Comparison of ENCODE assay signal across 8 cellular contexts in the genomic region with DNA sequence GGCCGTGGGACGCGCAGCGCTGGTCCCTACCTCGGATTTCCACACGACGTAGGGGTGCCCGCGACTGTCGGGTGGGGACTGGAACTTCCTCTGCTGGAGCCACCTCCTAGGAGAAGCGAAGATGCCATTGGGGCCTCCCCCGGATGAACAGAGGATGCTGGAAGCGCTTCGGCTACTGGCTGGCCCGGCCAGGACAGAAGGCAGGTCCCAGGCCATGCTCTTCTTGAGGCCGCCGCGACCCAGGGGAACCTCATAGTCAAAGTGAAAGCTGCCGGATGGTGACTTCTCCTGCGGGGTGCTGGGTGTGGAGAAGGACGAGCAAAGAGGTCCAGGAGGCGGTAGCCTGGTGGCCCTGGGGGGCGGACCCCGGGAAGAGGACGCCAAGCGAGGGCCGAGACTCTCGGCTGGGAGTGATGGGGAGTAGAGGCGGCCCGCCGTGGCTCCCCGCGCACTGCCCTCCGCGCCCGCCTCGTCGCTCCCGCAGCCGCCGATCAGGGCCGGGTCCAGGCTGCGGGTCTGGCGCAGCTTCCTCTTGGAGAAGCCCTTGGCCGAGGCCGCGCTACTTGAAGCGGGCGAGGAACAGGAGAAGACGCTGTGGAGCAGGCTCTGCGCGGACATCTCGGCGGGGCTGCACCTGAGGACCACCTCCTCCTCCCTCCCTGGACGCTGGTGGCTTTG. TPM values are rescaled to one million over a fixed set of nuclear protein-coding genes. Genes with fewer than 3 reads are reported as not detected.
DNase-seq lines count a peak whose midpoint lies in the region; ATAC-seq and TF ChIP-seq lines count a peak whose summit lies in the region.
"Had no signal": no experiment of that assay in that cellular context is flagged by ENCODE, and none has a peak within 500 bp of the region (broad histone marks: within the 10 kb centered on the region; RNA-seq: fewer than 3 reads in every experiment).

No MANE protein-coding gene starts in this region.

- TF ChIP-seq POLR2A in breast epithelium (IDR thresholded peaks at IDR 0.05) (no peak), suprapubic skin (IDR thresholded peaks at IDR 0.05) (no peak)

- peaks cover 10% of the 10 kb centered on the region for H3K4me1 ChIP-seq in HAP-1
- H3K4me1 ChIP-seq in breast epithelium: no peaks in the 10 kb centered on the region
- H3K4me1 ChIP-seq in suprapubic skin: peaks cover 10% of the 10 kb centered on the region

- TF ChIP-seq EP300 in suprapubic skin (IDR thresholded peaks at IDR 0.05): no peak

- no peaks in the 10 kb centered on the region for H3K9me3 ChIP-seq in HAP-1
- H3K9me3 ChIP-seq in breast epithelium: no peaks in the 10 kb centered on the region
- no peaks in the 10 kb centered on the region for H3K9me3 ChIP-seq in suprapubic skin

- WGBS in suprapubic skin: 48% methylated on average over 13 of the region's 55 CpGs

- in situ Hi-C loops in HAP-1 (cut with MboI; ENCODE audit: low sequenced_read_pairs): no loop called here

- no peak for ATAC-seq in HG03097 (IDR thresholded peaks at IDR 0.05; ENCODE audit: low FRiP score, unreplicated experiment)

- intact Hi-C loops in breast epithelium (cut with DNase I; ENCODE audit: low total_unique reads): no loop called here

- H3K36me3 ChIP-seq in HAP-1 (replicated peaks): no peaks in the 10 kb centered on the region; the same call in 1 of the 2 replicates
- no peaks in the 10 kb centered on the region for H3K36me3 ChIP-seq in breast epithelium
- H3K36me3 ChIP-seq in kidney epithelial cell (ENCODE audit: control insufficient read depth, insufficient read depth, low read length): no peaks in the 10 kb centered on the region
- H3K36me3 ChIP-seq in suprapubic skin: no peaks in the 10 kb centered on the region

- TF ChIP-seq CTCF in breast epithelium (IDR thresholded peaks at IDR 0.05) (no peak), kidney epithelial cell (IDR thresholded peaks at IDR 0.05; ENCODE audit: insufficient read depth, low read length, poor library complexity, severe bottlenecking) (no peak), suprapubic skin (IDR thresholded peaks at IDR 0.05) (no peak)

- DNase-seq in HAP-1 (ENCODE audit: low spot score in 2 of 2) (peak in 1 of 2 experiments; percentile 23), breast epithelium (ENCODE audit: low spot score in 2 of 2) (no peak), kidney epithelial cell (ENCODE audit: low read depth) (no peak), suprapubic skin (ENCODE audit: low spot score in 2 of 2) (peak; percentile 63 to 73), SW480 (ENCODE audit: low spot score) (no peak), GOT3 (lab: John Stamatoyannopoulos, UW) (no peak)
- DNase-seq: NCI-H1105 had no signal

- H3K27me3 ChIP-seq in HAP-1 (ENCODE audit: low read depth) (peaks cover 16% of the 10 kb centered on the region), breast epithelium (peaks cover 0 to 66% of the 10 kb centered on the region in 2 donors), kidney epithelial cell (ENCODE audit: control insufficient read depth, insufficient read depth, low read length) (no peaks in the 10 kb centered on the region), suprapubic skin (peaks cover 18% of the 10 kb centered on the region)

- H3K4me3 ChIP-seq in HAP-1: peak overlapping the region; percentile 49
- peak overlapping the region; percentile 48 to 67 (median 51) for H3K4me3 ChIP-seq in breast epithelium
- H3K4me3 ChIP-seq in kidney epithelial cell (ENCODE audit: low read depth, low read length): peak overlapping the region; percentile 54
- peak overlapping the region; percentile 49 for H3K4me3 ChIP-seq in suprapubic skin

- H3K27ac ChIP-seq in breast epithelium: peak overlapping the region in 1 of 2 donors; percentile 78
- no peak overlapping the region for H3K27ac ChIP-seq in suprapubic skin

RNA-seq across cellular contexts. Expression of a gene that starts 1.4 kb away (rescaled TPM):
- total RNA-seq in breast epithelium (10 to 100 TPM; 10.1 to 32.6 (median 14.7) TPM), kidney epithelial cell (1.4 and 1.7 TPM in 2 replicates), suprapubic skin (1 to 10 TPM; 1.6 to 6.7 (median 3.1) TPM)

Comparison
In these comparisons a context has a peak if more than half of its experiments do, and no peak if none do; other contexts are left out.
1. DNase-seq: peak in suprapubic skin (2 of 2); none in breast epithelium (0 of 2), kidney epithelial cell (single experiment), SW480 (single experiment) and GOT3 (single experiment).
2. Peak in every context shown above with its lines, with median percentiles within 50 percentile points of each other: H3K4me3 ChIP-seq.